In the genomic region with DNA sequence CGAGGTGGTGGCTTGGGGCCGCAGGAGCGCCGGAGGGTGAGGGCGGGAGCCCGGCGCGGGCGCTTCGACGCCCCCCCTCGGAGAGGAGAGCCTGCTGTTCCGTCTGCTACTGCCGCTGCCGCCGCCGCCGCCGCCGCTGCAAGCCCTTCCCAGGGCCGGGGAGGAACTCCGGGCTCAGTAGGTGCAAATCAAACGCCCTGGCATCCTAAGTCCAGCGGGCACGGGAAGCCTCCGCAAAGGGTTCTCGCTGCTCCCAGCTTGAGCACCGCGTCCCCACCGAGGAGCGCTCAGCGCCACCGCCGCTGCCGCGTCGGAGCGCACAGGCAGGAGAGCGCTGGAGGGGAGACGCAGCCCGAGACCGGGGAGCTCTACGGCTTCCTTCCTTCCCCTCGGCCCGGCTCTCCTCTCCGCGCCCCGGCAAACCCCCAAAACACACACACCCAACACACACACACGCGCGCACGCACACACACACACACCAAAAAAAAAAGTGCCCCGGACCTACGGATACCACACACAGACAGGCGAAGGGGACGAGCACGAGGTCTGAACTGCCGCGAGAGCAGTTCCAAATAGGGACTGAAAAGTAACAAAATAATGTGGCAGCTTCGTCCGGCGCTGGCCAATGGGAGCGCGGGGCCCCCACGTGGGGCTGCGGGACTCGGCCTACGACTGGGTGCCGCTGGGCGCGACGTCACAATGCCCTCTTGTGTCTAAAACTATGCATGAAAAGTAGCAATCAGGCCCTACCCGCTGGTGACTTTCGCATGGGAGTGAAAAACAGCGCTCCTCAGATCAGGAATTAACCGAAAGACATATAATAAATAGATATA, we compare ENCODE assay signal across 1 cellular context.
TF ChIP-seq lines count a peak whose summit lies in the region.

Gene TLE3 (minus strand): TSS at position 581 of the 833 bp plus-strand sequence. CDS start 1,119 bp downstream, outside the sequence.

TF ChIP-seq in HepG2, 621 proteins besides CTCF, POLR2A, EP300 and RAD21 (continued from another document and continues in another):
- TF ChIP-seq, protein P1, sequence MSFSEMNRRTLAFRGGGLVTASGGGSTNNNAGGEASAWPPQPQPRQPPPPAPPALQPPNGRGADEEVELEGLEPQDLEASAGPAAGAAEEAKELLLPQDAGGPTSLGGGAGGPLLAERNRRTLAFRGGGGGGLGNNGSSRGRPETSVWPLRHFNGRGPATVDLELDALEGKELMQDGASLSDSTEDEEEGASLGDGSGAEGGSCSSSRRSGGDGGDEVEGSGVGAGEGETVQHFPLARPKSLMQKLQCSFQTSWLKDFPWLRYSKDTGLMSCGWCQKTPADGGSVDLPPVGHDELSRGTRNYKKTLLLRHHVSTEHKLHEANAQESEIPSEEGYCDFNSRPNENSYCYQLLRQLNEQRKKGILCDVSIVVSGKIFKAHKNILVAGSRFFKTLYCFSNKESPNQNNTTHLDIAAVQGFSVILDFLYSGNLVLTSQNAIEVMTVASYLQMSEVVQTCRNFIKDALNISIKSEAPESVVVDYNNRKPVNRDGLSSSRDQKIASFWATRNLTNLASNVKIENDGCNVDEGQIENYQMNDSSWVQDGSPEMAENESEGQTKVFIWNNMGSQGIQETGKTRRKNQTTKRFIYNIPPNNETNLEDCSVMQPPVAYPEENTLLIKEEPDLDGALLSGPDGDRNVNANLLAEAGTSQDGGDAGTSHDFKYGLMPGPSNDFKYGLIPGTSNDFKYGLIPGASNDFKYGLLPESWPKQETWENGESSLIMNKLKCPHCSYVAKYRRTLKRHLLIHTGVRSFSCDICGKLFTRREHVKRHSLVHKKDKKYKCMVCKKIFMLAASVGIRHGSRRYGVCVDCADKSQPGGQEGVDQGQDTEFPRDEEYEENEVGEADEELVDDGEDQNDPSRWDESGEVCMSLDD (CRISPR knock-in tag; IDR thresholded peaks at IDR 0.05; ENCODE audit: borderline replicate concordance), result 0 out of 2 replicates have a peak, but pooled peaks have one; percentile 9
- 0 out of 2 replicates have a peak, but pooled peaks have one; percentile 60 for TF ChIP-seq ZNF709 (CRISPR knock-in tag; IDR thresholded peaks at IDR 0.05)
- no peak for TF ChIP-seq ZSCAN12 (CRISPR knock-in tag; IDR thresholded peaks at IDR 0.05)
- TF ChIP-seq TCF7 (IDR thresholded peaks at IDR 0.05; ENCODE audit: low read depth), result no peak
- TF ChIP-seq REPIN1 (CRISPR knock-in tag; IDR thresholded peaks at IDR 0.05; ENCODE audit: borderline replicate concordance, low read depth), result peak; percentile 51; the same call in 1 of the 2 replicates
- TF ChIP-seq DNMT3B (CRISPR knock-in tag; conservative IDR thresholded peaks at IDR 0.05), result no peak
- peak; percentile 41; the same call in 1 of the 2 replicates for TF ChIP-seq ZFY (CRISPR knock-in tag; IDR thresholded peaks at IDR 0.05)
- no peak for TF ChIP-seq RNF219 (CRISPR knock-in tag; IDR thresholded peaks at IDR 0.05)
- TF ChIP-seq ZNF788 (CRISPR knock-in tag; IDR thresholded peaks at IDR 0.05; ENCODE audit: borderline replicate concordance), result peak; percentile 60; the same call in 1 of the 2 replicates
- TF ChIP-seq TMF1 (CRISPR knock-in tag; IDR thresholded peaks at IDR 0.05; ENCODE audit: low read depth), result peak; percentile 49; the same call in 1 of the 2 replicates
- no peak for TF ChIP-seq ZNF569 (CRISPR knock-in tag; IDR thresholded peaks at IDR 0.05; ENCODE audit: borderline replicate concordance)
- no peak for TF ChIP-seq ZNF75D (CRISPR knock-in tag; IDR thresholded peaks at IDR 0.05; ENCODE audit: borderline replicate concordance)
- TF ChIP-seq MXI1 (IDR thresholded peaks at IDR 0.05; ENCODE audit: borderline replicate concordance, low read depth, low read length), result peak; percentile 70; the same call in 1 of the 3 replicates
- peak; percentile 73 for TF ChIP-seq ZBTB7A (CRISPR knock-in tag; IDR thresholded peaks at IDR 0.05)
- TF ChIP-seq ZC3H13 (CRISPR knock-in tag; IDR thresholded peaks at IDR 0.05), result no peak
- no peak; the same call in 1 of the 2 replicates for TF ChIP-seq ZBTB38 (CRISPR knock-in tag; IDR thresholded peaks at IDR 0.05)
- no peak for TF ChIP-seq FLYWCH1 (CRISPR knock-in tag; IDR thresholded peaks at IDR 0.05)
- TF ChIP-seq SOX6 (IDR thresholded peaks at IDR 0.05), result no peak
- TF ChIP-seq SOX6 (CRISPR knock-in tag; IDR thresholded peaks at IDR 0.05), result peak; percentile 57; the same call in 1 of the 2 replicates
- TF ChIP-seq SSRP1 (CRISPR knock-in tag; IDR thresholded peaks at IDR 0.05), result no peak
- TF ChIP-seq TBX2 (CRISPR knock-in tag; IDR thresholded peaks at IDR 0.05; ENCODE audit: borderline replicate concordance), result peak; percentile 68
- TF ChIP-seq NKX3-1 (CRISPR knock-in tag; IDR thresholded peaks at IDR 0.05), result 0 out of 2 replicates have a peak, but pooled peaks have one; percentile 34
- TF ChIP-seq KLF9 (CRISPR knock-in tag; IDR thresholded peaks at IDR 0.05; ENCODE audit: low read depth), result no peak
- TF ChIP-seq MEIS2 (CRISPR knock-in tag; IDR thresholded peaks at IDR 0.05), result peak; percentile 36; the same call in 1 of the 2 replicates
- 0 out of 2 replicates have a peak, but pooled peaks have one; percentile 66 for TF ChIP-seq IKZF5 (CRISPR knock-in tag; IDR thresholded peaks at IDR 0.05)
- peak; percentile 67; the same call in 1 of the 2 replicates for TF ChIP-seq NR1H2 (CRISPR knock-in tag; IDR thresholded peaks at IDR 0.05; ENCODE audit: borderline replicate concordance, low read depth)
- TF ChIP-seq CHCHD3 (CRISPR knock-in tag; IDR thresholded peaks at IDR 0.05), result 0 out of 2 replicates have a peak, but pooled peaks have one; percentile 48
- peak; percentile 69; the same call in 1 of the 2 replicates for TF ChIP-seq ZBTB20 (CRISPR knock-in tag; IDR thresholded peaks at IDR 0.05; ENCODE audit: borderline replicate concordance, low read depth)
- TF ChIP-seq NFYB (CRISPR knock-in tag; IDR thresholded peaks at IDR 0.05), result peak; percentile 97
- TF ChIP-seq HNRNPK (IDR thresholded peaks at IDR 0.05; ENCODE audit: low read depth, low read length, poor library complexity, severe bottlenecking), result no peak
- peak; percentile 37; the same call in 1 of the 2 replicates for TF ChIP-seq ZNF724P (CRISPR knock-in tag; IDR thresholded peaks at IDR 0.05; ENCODE audit: borderline replicate concordance)
- TF ChIP-seq PAX8 (CRISPR knock-in tag; IDR thresholded peaks at IDR 0.05; ENCODE audit: borderline replicate concordance), result no peak
- peak; percentile 87 for TF ChIP-seq UBTF (CRISPR knock-in tag; IDR thresholded peaks at IDR 0.05)
- 0 out of 2 replicates have a peak, but pooled peaks have one; percentile 48 for TF ChIP-seq ZNF280D (CRISPR knock-in tag; IDR thresholded peaks at IDR 0.05)
- no peak for TF ChIP-seq FOXP1 (IDR thresholded peaks at IDR 0.05)
- TF ChIP-seq FOXP1 (CRISPR knock-in tag; IDR thresholded peaks at IDR 0.05), result peak; percentile 21; the same call in 1 of the 2 replicates
- no peak; the same call in 1 of the 2 replicates for TF ChIP-seq SETDB1 (CRISPR knock-in tag; IDR thresholded peaks at IDR 0.05; ENCODE audit: borderline replicate concordance)
- no peak for TF ChIP-seq SMYD3 (CRISPR knock-in tag; IDR thresholded peaks at IDR 0.05)
- TF ChIP-seq HMG20A (CRISPR knock-in tag; IDR thresholded peaks at IDR 0.05; ENCODE audit: borderline replicate concordance), result peak; percentile 10; the same call in 1 of the 2 replicates
- TF ChIP-seq GABPB1 (CRISPR knock-in tag; IDR thresholded peaks at IDR 0.05), result peak; percentile 60; the same call in 1 of the 2 replicates
- peak; percentile 66 for TF ChIP-seq AGO2 (optimal IDR thresholded peaks at IDR 0.05; ENCODE audit: low read depth, low read length)
- no peak for TF ChIP-seq ZFYVE20 (CRISPR knock-in tag; IDR thresholded peaks at IDR 0.05; ENCODE audit: borderline replicate concordance, low read depth)
- TF ChIP-seq RFX5 (IDR thresholded peaks at IDR 0.05; ENCODE audit: low read depth, low read length), result no peak
